Comparison of ENCODE assay signal across 8 cellular contexts in genomic region chr6:89829591-89830384, GRCh38. TPM values are rescaled to one million over a fixed set of nuclear protein-coding genes. Genes with fewer than 3 reads are reported as not detected.
DNase-seq lines count a peak whose midpoint lies in the region; ATAC-seq, FAIRE-seq and TF ChIP-seq lines count a peak whose summit lies in the region.

Gene CASP8AP2 (plus strand): TSS chr6:89829880.

- 0 to 1% (median 0%) methylated on average over 40 to 44 of the region's 44 CpGs for WGBS in psoas muscle, 3 donors

- H3K36me3 Mint-ChIP-seq in T-helper 1 cell treated with Interleukin-12 subunit alpha and Interleukin-12 subunit beta and Interleukin-4 antibody, amounts not matched to agents 30 μg/mL and 1 μg/mL, for 36 hours (ENCODE audit: low read depth): peaks cover 24% of the 10 kb centered on the region

- no peaks in the 10 kb centered on the region for H3K27me3 ChIP-seq in psoas muscle (ENCODE audit: insufficient read depth in 3 of 3, low read length in 2 of 3)

- FAIRE-seq in urothelium cell line (lab: Jason Lieb, UNC): no peak

- H3K9me3 Mint-ChIP-seq in T-helper 1 cell treated with Interleukin-12 subunit alpha and Interleukin-12 subunit beta and Interleukin-4 antibody, amounts not matched to agents 30 μg/mL and 1 μg/mL, for 36 hours: no peaks in the 10 kb centered on the region

- peaks cover 24% of the 10 kb centered on the region for H3K4me1 Mint-ChIP-seq in T-helper 1 cell treated with Interleukin-12 subunit alpha and Interleukin-12 subunit beta and Interleukin-4 antibody, amounts not matched to agents 30 μg/mL and 1 μg/mL, for 36 hours (ENCODE audit: low read depth)

- peak within 1 kb of the TSS; percentile 97 for H3K4me3 Mint-ChIP-seq in T-helper 1 cell treated with Interleukin-12 subunit alpha and Interleukin-12 subunit beta and Interleukin-4 antibody, amounts not matched to agents 30 μg/mL and 1 μg/mL, for 36 hours

- TF ChIP-seq CTCF in GM13977 (IDR thresholded peaks at IDR 0.05; ENCODE audit: extremely low read depth, insufficient read depth, missing control alignments): no peak
- TF ChIP-seq CTCF in psoas muscle (IDR thresholded peaks at IDR 0.05): no peak

- H3K4me1 ChIP-seq in psoas muscle: peaks cover 7% of the 10 kb centered on the region

- H3K27ac Mint-ChIP-seq in T-helper 1 cell treated with Interleukin-12 subunit alpha and Interleukin-12 subunit beta and Interleukin-4 antibody, amounts not matched to agents 30 μg/mL and 1 μg/mL, for 36 hours: peak within 1 kb of the TSS; percentile 94

- H3K36me3 ChIP-seq in psoas muscle (ENCODE audit: insufficient read depth in 1 of 2, low read depth in 1 of 2): peaks cover 0 to 29% of the 10 kb centered on the region in 2 donors

- no peaks in the 10 kb centered on the region for H3K27me3 Mint-ChIP-seq in T-helper 1 cell treated with Interleukin-12 subunit alpha and Interleukin-12 subunit beta and Interleukin-4 antibody, amounts not matched to agents 30 μg/mL and 1 μg/mL, for 36 hours (ENCODE audit: low read depth)

- DNase-seq in GM13977 (ENCODE audit: low spot score) (peak; percentile 93), NCI-H1694 (lab: John Stamatoyannopoulos, UW) (peak; percentile 99), amygdala (lab: John Stamatoyannopoulos, UW) (peak; percentile 24 to 95 (median 86)), left ventricle myocardium superior (peak; percentile 92), psoas muscle (peak; percentile 90 to 95), urothelium cell line (ENCODE audit: low spot score) (peak; percentile 90)

- ATAC-seq in HG02884 (IDR thresholded peaks at IDR 0.05; ENCODE audit: unreplicated experiment): peak; percentile 97
- ATAC-seq in left ventricle myocardium superior: peak; percentile 98
- ATAC-seq in psoas muscle: peak; percentile 98 to 99 (median 99)

- H3K4me3 ChIP-seq in psoas muscle: peak within 1 kb of the TSS; percentile 95

- intact Hi-C loops in left ventricle myocardium superior (cut with micrococcal nuclease): no loop called here
- intact Hi-C loops in psoas muscle (cut with DNase I): loop anchor here in 1 of 2 donors (1.0 kb wide), 1 partner anchor 18 kb away; no protein-coding TSS in a partner anchor

- peak within 1 kb of the TSS; percentile 83 for H3K27ac ChIP-seq in psoas muscle

- no peaks in the 10 kb centered on the region for H3K9me3 ChIP-seq in psoas muscle

- in situ Hi-C loops in GM13977 (cut with MboI; ENCODE audit: low pct_unique_long_range_greater_than_20kb, low sequenced_read_pairs, unreplicated experiment): no loop called here

RNA-seq across cellular contexts. Expression of gene CASP8AP2, which starts in this region (rescaled TPM):
- 14.4 TPM for total RNA-seq in left ventricle myocardium superior
- 10 to 100 TPM in 3 of 4 donors, 1 to 10 TPM in 1; 8.6 to 14.4 (median 11.1) TPM for total RNA-seq in psoas muscle
- polyA plus RNA-seq in psoas muscle: 10 to 100 TPM in 1 of 3 donors, 1 to 10 TPM in 2; 3.0 to 13.3 (median 3.8) TPM

Comparison
In these comparisons a context has a peak if more than half of its experiments do, and no peak if none do; other contexts are left out.
1. Peak in every context shown above with its lines: DNase-seq, ATAC-seq, H3K4me3 ChIP-seq and H3K27ac ChIP-seq.